17 cellular contexts compared by ENCODE assay signal in genomic region chr19:28313633-28314032, GRCh38.
DNase-seq lines count a peak whose midpoint lies in the region; ATAC-seq, FAIRE-seq and TF ChIP-seq lines count a peak whose summit lies in the region.
"Had no signal": no experiment of that assay in that cellular context is flagged by ENCODE, and none has a peak within 500 bp of the region (broad histone marks: within the 10 kb centered on the region; RNA-seq: fewer than 3 reads in every experiment).

No MANE protein-coding gene starts in this region.

- H3K4me3 ChIP-seq in foreskin fibroblast (ENCODE audit: low read depth in 1 of 2, low read length in 2 of 2) = peak overlapping the region in 1 of 2 donors; percentile 6
- no peak overlapping the region for H3K4me3 ChIP-seq in ovary
- H3K4me3 ChIP-seq: psoas muscle had no signal

- no peaks in the 10 kb centered on the region for H3K36me3 ChIP-seq in ovary

- H3K27me3 Mint-ChIP-seq in activated T-cell treated with anti-CD3 and anti-CD28 coated beads, Interleukin-2, amount 50 U/mL, for 72 hours (ENCODE audit: low read depth) = no peaks in the 10 kb centered on the region
- H3K27me3 Mint-ChIP-seq: activated naive CD8-positive, alpha-beta T cell treated with anti-CD3 and anti-CD28 coated beads, Interleukin-2, amount 10 ng/mL, durations not matched to agents 7 days and 5 days had no signal

- no peak overlapping the region for H3K4me3 Mint-ChIP-seq in activated T-cell treated with anti-CD3 and anti-CD28 coated beads, Interleukin-2, amount 50 U/mL, for 72 hours
- H3K4me3 Mint-ChIP-seq: activated naive CD8-positive, alpha-beta T cell treated with anti-CD3 and anti-CD28 coated beads, Interleukin-2, amount 10 ng/mL, durations not matched to agents 7 days and 5 days; mesothelial cell of epicardium had no signal

- ATAC-seq in activated T-cell treated with anti-CD3 and anti-CD28 coated beads, Interleukin-2, amount 50 U/mL, for 72 hours (replicated peaks in 1 of 2) = no peak

- H3K9me3 Mint-ChIP-seq in activated T-cell treated with anti-CD3 and anti-CD28 coated beads, Interleukin-2, amount 50 U/mL, for 72 hours = peaks cover 0 to 2% of the 10 kb centered on the region in 2 donors
- H3K9me3 Mint-ChIP-seq: mesothelial cell of epicardium had no signal

- intact Hi-C loops in ovary (cut with DNase I) = no loop called here

- no peak overlapping the region for H3K27ac ChIP-seq in ovary
- H3K27ac ChIP-seq: psoas muscle had no signal

- TF ChIP-seq CTCF in foreskin fibroblast (IDR thresholded peaks at IDR 0.05; ENCODE audit: low read depth, low read length) (no peak), ovary (IDR thresholded peaks at IDR 0.05) (no peak)

- WGBS in ovary, 3 donors = 3 to 13% (median 5%) methylated on average over 10 of the region's 10 CpGs

- H3K4me1 Mint-ChIP-seq in activated T-cell treated with anti-CD3 and anti-CD28 coated beads, Interleukin-2, amount 50 U/mL, for 72 hours (ENCODE audit: low read depth) = no peaks in the 10 kb centered on the region
- H3K4me1 Mint-ChIP-seq: activated naive CD8-positive, alpha-beta T cell treated with anti-CD3 and anti-CD28 coated beads, Interleukin-2, amount 10 ng/mL, durations not matched to agents 7 days and 5 days had no signal

- no peak overlapping the region for H3K27ac Mint-ChIP-seq in activated T-cell treated with anti-CD3 and anti-CD28 coated beads, Interleukin-2, amount 50 U/mL, for 72 hours
- H3K27ac Mint-ChIP-seq: activated naive CD8-positive, alpha-beta T cell treated with anti-CD3 and anti-CD28 coated beads, Interleukin-2, amount 10 ng/mL, durations not matched to agents 7 days and 5 days; mesothelial cell of epicardium had no signal

- TF ChIP-seq POLR2A in ovary (IDR thresholded peaks at IDR 0.05) = no peak
- TF ChIP-seq POLR2A in H54 (IDR thresholded peaks at IDR 0.05; ENCODE audit: low read depth, low read length) = no peak

- DNase-seq in EL (peak; percentile 34), SW480 (ENCODE audit: low spot score) (peak; percentile 28), foreskin fibroblast (peak; percentile 86 to 95), ovary (peak in 3 of 5 donors; percentile 14 to 37 (median 28)), H54 (ENCODE audit: insufficient read length, low spot score) (no peak), NCI-H510A treated with DMSO at 0.1 percent for 48 hours (lab: John Stamatoyannopoulos, UW) (no peak)
- DNase-seq in activated T-cell treated with anti-CD3 and anti-CD28 coated beads, Interleukin-2, amount 50 U/mL, for 72 hours = no peak
- no peak for DNase-seq in stimulated activated CD8-positive, alpha-beta memory T cell treated with anti-CD3 and anti-CD28 coated beads, Interleukin-4, amount 100 ng/mL, for 48 hours
- DNase-seq: activated naive CD8-positive, alpha-beta T cell treated with anti-CD3 and anti-CD28 coated beads, Interleukin-2, amount 10 ng/mL, durations not matched to agents 7 days and 5 days; Caco-2; H7; hypothalamus; NCI-H1092 treated with DMSO at 0.1 percent for 48 hours; NCI-H524 treated with DMSO at 0.1 percent for 48 hours; SHP77 treated with DMSO at 0.1 percent for 48 hours had no signal

- no peaks in the 10 kb centered on the region for H3K27me3 ChIP-seq in ovary

- FAIRE-seq in H54 (lab: Jason Lieb, UNC) = no peak

- no peaks in the 10 kb centered on the region for H3K9me3 ChIP-seq in ovary
- H3K9me3 ChIP-seq: Caco-2, psoas muscle had no signal

- H3K4me1 ChIP-seq in ovary (ENCODE audit: insufficient read depth) = peaks cover 5% of the 10 kb centered on the region
- H3K4me1 ChIP-seq: Caco-2, psoas muscle had no signal

- no peaks in the 10 kb centered on the region for H3K36me3 Mint-ChIP-seq in activated T-cell treated with anti-CD3 and anti-CD28 coated beads, Interleukin-2, amount 50 U/mL, for 72 hours (ENCODE audit: insufficient read depth in 2 of 2)
- H3K36me3 Mint-ChIP-seq: activated naive CD8-positive, alpha-beta T cell treated with anti-CD3 and anti-CD28 coated beads, Interleukin-2, amount 10 ng/mL, durations not matched to agents 7 days and 5 days; mesothelial cell of epicardium had no signal

- no peak for TF ChIP-seq EP300 in ovary (IDR thresholded peaks at IDR 0.05)

Comparison
In these comparisons a context has a peak if more than half of its experiments do, and no peak if none do; other contexts are left out.
1. DNase-seq: peak in EL (single experiment), SW480 (single experiment), foreskin fibroblast (2 of 2) and ovary (3 of 5); none in activated T-cell treated with anti-CD3 and anti-CD28 coated beads, Interleukin-2, amount 50 U/mL, for 72 hours (0 of 2), stimulated activated CD8-positive, alpha-beta memory T cell treated with anti-CD3 and anti-CD28 coated beads, Interleukin-4, amount 100 ng/mL, for 48 hours (single experiment), H54 (single experiment) and NCI-H510A treated with DMSO at 0.1 percent for 48 hours (single experiment).